In the genomic region with DNA sequence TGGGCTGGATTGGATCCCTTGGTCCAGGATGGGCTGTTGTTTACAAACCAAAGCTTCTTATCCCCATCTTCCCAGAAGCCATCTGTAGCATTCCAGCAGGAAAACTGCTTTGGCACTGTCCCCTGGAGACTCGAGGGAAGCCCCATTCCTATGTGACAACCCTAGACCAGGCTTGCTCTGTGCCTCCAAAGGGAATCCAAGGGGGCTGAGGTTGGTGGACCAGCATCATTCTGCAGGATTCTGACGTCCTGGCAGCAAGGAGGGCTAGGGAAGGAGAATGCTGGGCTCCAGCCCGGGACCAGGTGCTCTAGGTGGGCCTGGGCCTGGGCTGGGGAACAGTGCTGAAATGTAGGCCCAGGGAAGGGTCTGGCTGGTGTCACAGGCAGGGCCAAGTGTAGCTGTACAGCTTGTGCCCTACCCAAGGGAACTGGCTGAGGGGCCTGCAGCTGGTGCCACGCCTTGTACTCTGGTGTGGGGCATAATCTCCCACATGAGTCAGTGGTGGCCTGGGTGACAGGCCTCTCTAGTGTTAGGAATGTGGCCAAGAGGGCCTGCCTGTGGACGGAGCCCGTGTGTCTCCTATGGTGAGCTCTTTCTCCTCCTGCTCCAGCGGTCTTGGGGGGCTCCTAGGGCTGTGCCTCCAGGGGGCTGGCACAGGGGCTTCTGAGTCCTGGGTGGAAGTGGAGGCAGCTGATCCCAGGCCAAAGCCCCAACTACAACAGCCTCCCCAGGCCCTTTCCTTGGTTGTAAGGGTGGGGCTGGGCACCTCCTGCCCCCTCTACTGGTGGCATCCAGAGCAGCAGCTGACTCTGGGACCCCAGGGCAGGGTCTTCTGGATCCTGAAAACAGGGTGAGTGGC, we compare ENCODE assay signal across 7 cellular contexts. TPM values are rescaled to one million over a fixed set of nuclear protein-coding genes. Genes with fewer than 3 reads are reported as not detected.
DNase-seq lines count a peak whose midpoint lies in the region; ATAC-seq lines count a peak whose summit lies in the region.

No MANE protein-coding gene starts in this region.

- H3K27ac ChIP-seq in temporal lobe (ENCODE audit: low read depth, low read length) = peak overlapping the region; percentile 83

- H3K36me3 ChIP-seq in H7 (replicated peaks; ENCODE audit: control insufficient read depth, insufficient read depth, low read length) = no peaks in the 10 kb centered on the region

- no peak overlapping the region for H3K4me3 Mint-ChIP-seq in T-cell

- peaks cover 23 to 42% (median 41%) of the 10 kb centered on the region in 3 donors for H3K4me1 Mint-ChIP-seq in T-cell

- no peaks in the 10 kb centered on the region for H3K36me3 Mint-ChIP-seq in T-cell

- H3K27me3 Mint-ChIP-seq in T-cell = no peaks in the 10 kb centered on the region

- POLR2A ChIA-PET in T-cell (lab: Charles Lee) = interaction anchor here in 1 of 2 donors (0.9 kb wide), 1 partner anchor 24 kb away, joined by 12 read pairs; no protein-coding TSS in a partner anchor

- peak overlapping the region; percentile 31 to 77 for H3K27ac Mint-ChIP-seq in T-cell

- CTCF ChIA-PET in T-cell (lab: Charles Lee) = interaction anchor here (0.7 to 1.5 kb wide), 5 partner anchors 9 to 44 kb away, joined by 3 to 4 read pairs (median 3); no protein-coding TSS in a partner anchor

- H3K4me3 ChIP-seq in H7 (ENCODE audit: insufficient read depth, low read depth, low read length) = no peak overlapping the region

- intact Hi-C loops in left ventricle myocardium superior (cut with micrococcal nuclease) = no loop called here

- H3K9me3 Mint-ChIP-seq in T-cell = no peaks in the 10 kb centered on the region

- ATAC-seq in T-cell (replicated peaks in 1 of 4) (no peak), left ventricle myocardium superior (peak; percentile 82)
- no peak for ATAC-seq in activated CD4-positive, CD25-positive, alpha-beta regulatory T cell treated with anti-CD3 and anti-CD28 coated beads, Interleukin-2, amount 50 U/mL, for 24 hours

- H3K27me3 ChIP-seq in H7 (ENCODE audit: control insufficient read depth, insufficient read depth, low read length) = no peaks in the 10 kb centered on the region

- DNase-seq in H7 = peak; percentile 35
- DNase-seq in T-cell = peak in 2 of 34 experiments; percentile 22 to 38
- DNase-seq in left ventricle myocardium superior = peak; percentile 77
- no peak for DNase-seq in SHP77 (lab: John Stamatoyannopoulos, UW)
- no peak for DNase-seq in NCI-H1930 (lab: John Stamatoyannopoulos, UW)

RNA-seq across cellular contexts. Expression of a gene that starts 25.2 kb away (rescaled TPM):
- total RNA-seq in H7 (2014; rRNA removed; shearing (Covaris generic)) = 43.5 and 46.4 TPM in 2 replicates
- total RNA-seq in T-cell = 10 to 100 TPM; 54.2 to 74.7 (median 67.9) TPM
- total RNA-seq in left ventricle myocardium superior = 117 TPM
- total RNA-seq in temporal lobe = 27.0 TPM

RNA-seq across cellular contexts. Expression of a gene that starts 44.8 kb away (rescaled TPM):
- 7.5 and 8.1 TPM in 2 replicates for total RNA-seq in H7 (2014; rRNA removed; shearing (Covaris generic))
- total RNA-seq in T-cell (1 to 10 TPM; 2.7 to 5.0 (median 3.5) TPM), left ventricle myocardium superior (13.6 TPM), temporal lobe (32.5 TPM)

RNA-seq across cellular contexts. Expression of a gene that starts 45.0 kb away (rescaled TPM):
- total RNA-seq in H7 (2014; rRNA removed; shearing (Covaris generic)) = 10.9 and 11.6 TPM in 2 replicates
- total RNA-seq in T-cell (10 to 100 TPM in 4 of 5 donors, 1 to 10 TPM in 1; 9.2 to 32.6 (median 22.6) TPM), left ventricle myocardium superior (1.5 TPM), temporal lobe (3.4 TPM)

Comparison
In these comparisons a context has a peak if more than half of its experiments do, and no peak if none do; other contexts are left out.
1. DNase-seq: peak in H7 (single experiment) and left ventricle myocardium superior (single experiment); none in SHP77 (0 of 2) and NCI-H1930 (0 of 2).